Comparison of ENCODE assay signal across 1 cellular context in the genomic region with DNA sequence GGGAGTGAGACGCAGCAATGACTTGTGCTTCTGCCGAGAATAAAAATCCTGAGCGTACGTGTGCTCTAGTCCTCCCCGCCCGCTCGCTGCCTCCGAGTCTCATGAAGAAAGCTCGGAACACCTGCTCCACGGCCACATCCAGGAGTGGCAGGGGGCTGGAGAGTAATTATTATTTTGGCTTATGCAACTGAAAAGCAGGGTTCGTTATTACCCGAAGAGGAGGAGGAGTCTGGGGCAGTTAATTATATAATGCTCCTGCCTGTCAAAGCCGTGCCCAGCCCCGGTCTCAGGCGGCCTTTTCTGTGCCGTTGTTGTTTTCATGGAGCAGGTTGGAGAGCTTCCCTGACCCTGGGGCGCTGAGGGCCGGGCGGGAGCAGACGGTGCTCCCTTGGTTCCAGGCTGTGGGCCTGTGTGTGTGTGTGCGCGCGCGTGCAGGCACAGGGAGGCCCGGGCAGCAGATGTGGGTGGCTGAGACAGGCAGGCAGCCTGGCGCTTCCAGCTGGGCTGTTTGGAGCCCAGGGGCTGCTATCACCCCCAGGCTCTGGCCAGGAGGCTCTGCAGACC.
TF ChIP-seq lines count a peak whose summit lies in the region.

No MANE protein-coding gene starts in this region.

TF ChIP-seq in H1, 55 proteins besides CTCF, POLR2A, EP300 and RAD21 (continued from another document):
- TF ChIP-seq, protein P1, sequence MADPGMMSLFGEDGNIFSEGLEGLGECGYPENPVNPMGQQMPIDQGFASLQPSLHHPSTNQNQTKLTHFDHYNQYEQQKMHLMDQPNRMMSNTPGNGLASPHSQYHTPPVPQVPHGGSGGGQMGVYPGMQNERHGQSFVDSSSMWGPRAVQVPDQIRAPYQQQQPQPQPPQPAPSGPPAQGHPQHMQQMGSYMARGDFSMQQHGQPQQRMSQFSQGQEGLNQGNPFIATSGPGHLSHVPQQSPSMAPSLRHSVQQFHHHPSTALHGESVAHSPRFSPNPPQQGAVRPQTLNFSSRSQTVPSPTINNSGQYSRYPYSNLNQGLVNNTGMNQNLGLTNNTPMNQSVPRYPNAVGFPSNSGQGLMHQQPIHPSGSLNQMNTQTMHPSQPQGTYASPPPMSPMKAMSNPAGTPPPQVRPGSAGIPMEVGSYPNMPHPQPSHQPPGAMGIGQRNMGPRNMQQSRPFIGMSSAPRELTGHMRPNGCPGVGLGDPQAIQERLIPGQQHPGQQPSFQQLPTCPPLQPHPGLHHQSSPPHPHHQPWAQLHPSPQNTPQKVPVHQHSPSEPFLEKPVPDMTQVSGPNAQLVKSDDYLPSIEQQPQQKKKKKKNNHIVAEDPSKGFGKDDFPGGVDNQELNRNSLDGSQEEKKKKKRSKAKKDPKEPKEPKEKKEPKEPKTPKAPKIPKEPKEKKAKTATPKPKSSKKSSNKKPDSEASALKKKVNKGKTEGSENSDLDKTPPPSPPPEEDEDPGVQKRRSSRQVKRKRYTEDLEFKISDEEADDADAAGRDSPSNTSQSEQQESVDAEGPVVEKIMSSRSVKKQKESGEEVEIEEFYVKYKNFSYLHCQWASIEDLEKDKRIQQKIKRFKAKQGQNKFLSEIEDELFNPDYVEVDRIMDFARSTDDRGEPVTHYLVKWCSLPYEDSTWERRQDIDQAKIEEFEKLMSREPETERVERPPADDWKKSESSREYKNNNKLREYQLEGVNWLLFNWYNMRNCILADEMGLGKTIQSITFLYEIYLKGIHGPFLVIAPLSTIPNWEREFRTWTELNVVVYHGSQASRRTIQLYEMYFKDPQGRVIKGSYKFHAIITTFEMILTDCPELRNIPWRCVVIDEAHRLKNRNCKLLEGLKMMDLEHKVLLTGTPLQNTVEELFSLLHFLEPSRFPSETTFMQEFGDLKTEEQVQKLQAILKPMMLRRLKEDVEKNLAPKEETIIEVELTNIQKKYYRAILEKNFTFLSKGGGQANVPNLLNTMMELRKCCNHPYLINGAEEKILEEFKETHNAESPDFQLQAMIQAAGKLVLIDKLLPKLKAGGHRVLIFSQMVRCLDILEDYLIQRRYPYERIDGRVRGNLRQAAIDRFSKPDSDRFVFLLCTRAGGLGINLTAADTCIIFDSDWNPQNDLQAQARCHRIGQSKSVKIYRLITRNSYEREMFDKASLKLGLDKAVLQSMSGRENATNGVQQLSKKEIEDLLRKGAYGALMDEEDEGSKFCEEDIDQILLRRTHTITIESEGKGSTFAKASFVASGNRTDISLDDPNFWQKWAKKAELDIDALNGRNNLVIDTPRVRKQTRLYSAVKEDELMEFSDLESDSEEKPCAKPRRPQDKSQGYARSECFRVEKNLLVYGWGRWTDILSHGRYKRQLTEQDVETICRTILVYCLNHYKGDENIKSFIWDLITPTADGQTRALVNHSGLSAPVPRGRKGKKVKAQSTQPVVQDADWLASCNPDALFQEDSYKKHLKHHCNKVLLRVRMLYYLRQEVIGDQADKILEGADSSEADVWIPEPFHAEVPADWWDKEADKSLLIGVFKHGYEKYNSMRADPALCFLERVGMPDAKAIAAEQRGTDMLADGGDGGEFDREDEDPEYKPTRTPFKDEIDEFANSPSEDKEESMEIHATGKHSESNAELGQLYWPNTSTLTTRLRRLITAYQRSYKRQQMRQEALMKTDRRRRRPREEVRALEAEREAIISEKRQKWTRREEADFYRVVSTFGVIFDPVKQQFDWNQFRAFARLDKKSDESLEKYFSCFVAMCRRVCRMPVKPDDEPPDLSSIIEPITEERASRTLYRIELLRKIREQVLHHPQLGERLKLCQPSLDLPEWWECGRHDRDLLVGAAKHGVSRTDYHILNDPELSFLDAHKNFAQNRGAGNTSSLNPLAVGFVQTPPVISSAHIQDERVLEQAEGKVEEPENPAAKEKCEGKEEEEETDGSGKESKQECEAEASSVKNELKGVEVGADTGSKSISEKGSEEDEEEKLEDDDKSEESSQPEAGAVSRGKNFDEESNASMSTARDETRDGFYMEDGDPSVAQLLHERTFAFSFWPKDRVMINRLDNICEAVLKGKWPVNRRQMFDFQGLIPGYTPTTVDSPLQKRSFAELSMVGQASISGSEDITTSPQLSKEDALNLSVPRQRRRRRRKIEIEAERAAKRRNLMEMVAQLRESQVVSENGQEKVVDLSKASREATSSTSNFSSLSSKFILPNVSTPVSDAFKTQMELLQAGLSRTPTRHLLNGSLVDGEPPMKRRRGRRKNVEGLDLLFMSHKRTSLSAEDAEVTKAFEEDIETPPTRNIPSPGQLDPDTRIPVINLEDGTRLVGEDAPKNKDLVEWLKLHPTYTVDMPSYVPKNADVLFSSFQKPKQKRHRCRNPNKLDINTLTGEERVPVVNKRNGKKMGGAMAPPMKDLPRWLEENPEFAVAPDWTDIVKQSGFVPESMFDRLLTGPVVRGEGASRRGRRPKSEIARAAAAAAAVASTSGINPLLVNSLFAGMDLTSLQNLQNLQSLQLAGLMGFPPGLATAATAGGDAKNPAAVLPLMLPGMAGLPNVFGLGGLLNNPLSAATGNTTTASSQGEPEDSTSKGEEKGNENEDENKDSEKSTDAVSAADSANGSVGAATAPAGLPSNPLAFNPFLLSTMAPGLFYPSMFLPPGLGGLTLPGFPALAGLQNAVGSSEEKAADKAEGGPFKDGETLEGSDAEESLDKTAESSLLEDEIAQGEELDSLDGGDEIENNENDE (IDR thresholded peaks at IDR 0.05; ENCODE audit: insufficient replicate concordance, low read length): no peak
- TF ChIP-seq CTBP2 (IDR thresholded peaks at IDR 0.05; ENCODE audit: borderline replicate concordance, insufficient read depth, insufficient read length, low read length) (no peak), GABPA (IDR thresholded peaks at IDR 0.05; ENCODE audit: borderline replicate concordance, insufficient read depth, low read length) (no peak), GTF2F1 (IDR thresholded peaks at IDR 0.05; ENCODE audit: borderline replicate concordance, low read depth, low read length) (no peak), RNF2 (IDR thresholded peaks at IDR 0.05; ENCODE audit: borderline replicate concordance, low read depth, low read length, missing control alignments, poor library complexity, severe bottlenecking) (no peak), POU5F1 (IDR thresholded peaks at IDR 0.05; ENCODE audit: low read depth, low read length) (no peak), EGR1 (IDR thresholded peaks at IDR 0.05; ENCODE audit: borderline replicate concordance, low read depth, low read length) (no peak), TEAD4 (IDR thresholded peaks at IDR 0.05; ENCODE audit: low read depth, low read length) (no peak)
- TF ChIP-seq, protein P2, sequence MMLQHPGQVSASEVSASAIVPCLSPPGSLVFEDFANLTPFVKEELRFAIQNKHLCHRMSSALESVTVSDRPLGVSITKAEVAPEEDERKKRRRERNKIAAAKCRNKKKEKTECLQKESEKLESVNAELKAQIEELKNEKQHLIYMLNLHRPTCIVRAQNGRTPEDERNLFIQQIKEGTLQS (IDR thresholded peaks at IDR 0.05; ENCODE audit: insufficient read depth, low read depth, low read length): no peak
